In genomic region chr9:134936021-134936761, GRCh38 we compare ENCODE assay signal across 1 cellular context.
TF ChIP-seq lines count a peak whose summit lies in the region.

No MANE protein-coding gene starts in this region.

TF ChIP-seq in HepG2, 621 proteins besides CTCF, POLR2A, EP300 and RAD21 (continued from another document):
- TF ChIP-seq BATF2 (CRISPR knock-in tag; IDR thresholded peaks at IDR 0.05), result no peak
- no peak for TF ChIP-seq U2AF2 (IDR thresholded peaks at IDR 0.05; ENCODE audit: low read depth, low read length)
- no peak for TF ChIP-seq THAP9 (CRISPR knock-in tag; IDR thresholded peaks at IDR 0.05; ENCODE audit: borderline replicate concordance)
- TF ChIP-seq ATF3 (CRISPR knock-in tag; IDR thresholded peaks at IDR 0.05), result no peak
- TF ChIP-seq LCORL (IDR thresholded peaks at IDR 0.05), result no peak
- TF ChIP-seq LCORL (CRISPR knock-in tag; IDR thresholded peaks at IDR 0.05), result no peak
- no peak for TF ChIP-seq ZNF547 (CRISPR knock-in tag; IDR thresholded peaks at IDR 0.05)
- no peak for TF ChIP-seq JUND (CRISPR knock-in tag; IDR thresholded peaks at IDR 0.05)
